Comparison of ENCODE assay signal across 1 cellular context in the genomic region with DNA sequence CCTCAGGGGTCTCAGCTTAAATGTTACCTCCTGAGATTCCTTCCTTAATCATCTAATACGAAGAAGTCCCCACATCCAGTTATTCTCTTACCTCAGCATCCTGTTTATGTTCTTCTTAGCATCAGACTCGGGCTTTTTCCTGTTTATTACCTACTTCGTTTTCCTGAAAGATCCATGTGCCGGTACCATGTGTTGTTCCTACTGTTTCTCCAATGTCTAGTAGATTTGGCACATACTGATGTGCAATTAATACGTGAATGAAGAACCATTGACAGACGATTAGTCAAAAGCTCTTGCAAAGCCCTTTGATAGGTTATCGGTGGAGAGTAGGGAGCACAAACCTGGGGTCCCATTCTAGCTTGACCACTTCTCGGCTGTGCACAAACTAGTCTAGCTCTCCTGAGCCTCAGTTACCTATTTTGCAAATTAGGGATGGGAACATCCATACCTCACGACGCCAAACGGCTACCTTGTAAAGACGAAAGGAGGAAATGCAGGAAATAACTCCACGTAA.
TF ChIP-seq lines count a peak whose summit lies in the region.

No MANE protein-coding gene starts in this region.

TF ChIP-seq in K562, 482 proteins besides CTCF, POLR2A, EP300 and RAD21 (continued from another document):
- TF ChIP-seq, protein P1, sequence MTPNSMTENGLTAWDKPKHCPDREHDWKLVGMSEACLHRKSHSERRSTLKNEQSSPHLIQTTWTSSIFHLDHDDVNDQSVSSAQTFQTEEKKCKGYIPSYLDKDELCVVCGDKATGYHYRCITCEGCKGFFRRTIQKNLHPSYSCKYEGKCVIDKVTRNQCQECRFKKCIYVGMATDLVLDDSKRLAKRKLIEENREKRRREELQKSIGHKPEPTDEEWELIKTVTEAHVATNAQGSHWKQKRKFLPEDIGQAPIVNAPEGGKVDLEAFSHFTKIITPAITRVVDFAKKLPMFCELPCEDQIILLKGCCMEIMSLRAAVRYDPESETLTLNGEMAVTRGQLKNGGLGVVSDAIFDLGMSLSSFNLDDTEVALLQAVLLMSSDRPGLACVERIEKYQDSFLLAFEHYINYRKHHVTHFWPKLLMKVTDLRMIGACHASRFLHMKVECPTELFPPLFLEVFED (CRISPR knock-in tag; conservative IDR thresholded peaks at IDR 0.05): no peak
- TF ChIP-seq, protein P2, sequence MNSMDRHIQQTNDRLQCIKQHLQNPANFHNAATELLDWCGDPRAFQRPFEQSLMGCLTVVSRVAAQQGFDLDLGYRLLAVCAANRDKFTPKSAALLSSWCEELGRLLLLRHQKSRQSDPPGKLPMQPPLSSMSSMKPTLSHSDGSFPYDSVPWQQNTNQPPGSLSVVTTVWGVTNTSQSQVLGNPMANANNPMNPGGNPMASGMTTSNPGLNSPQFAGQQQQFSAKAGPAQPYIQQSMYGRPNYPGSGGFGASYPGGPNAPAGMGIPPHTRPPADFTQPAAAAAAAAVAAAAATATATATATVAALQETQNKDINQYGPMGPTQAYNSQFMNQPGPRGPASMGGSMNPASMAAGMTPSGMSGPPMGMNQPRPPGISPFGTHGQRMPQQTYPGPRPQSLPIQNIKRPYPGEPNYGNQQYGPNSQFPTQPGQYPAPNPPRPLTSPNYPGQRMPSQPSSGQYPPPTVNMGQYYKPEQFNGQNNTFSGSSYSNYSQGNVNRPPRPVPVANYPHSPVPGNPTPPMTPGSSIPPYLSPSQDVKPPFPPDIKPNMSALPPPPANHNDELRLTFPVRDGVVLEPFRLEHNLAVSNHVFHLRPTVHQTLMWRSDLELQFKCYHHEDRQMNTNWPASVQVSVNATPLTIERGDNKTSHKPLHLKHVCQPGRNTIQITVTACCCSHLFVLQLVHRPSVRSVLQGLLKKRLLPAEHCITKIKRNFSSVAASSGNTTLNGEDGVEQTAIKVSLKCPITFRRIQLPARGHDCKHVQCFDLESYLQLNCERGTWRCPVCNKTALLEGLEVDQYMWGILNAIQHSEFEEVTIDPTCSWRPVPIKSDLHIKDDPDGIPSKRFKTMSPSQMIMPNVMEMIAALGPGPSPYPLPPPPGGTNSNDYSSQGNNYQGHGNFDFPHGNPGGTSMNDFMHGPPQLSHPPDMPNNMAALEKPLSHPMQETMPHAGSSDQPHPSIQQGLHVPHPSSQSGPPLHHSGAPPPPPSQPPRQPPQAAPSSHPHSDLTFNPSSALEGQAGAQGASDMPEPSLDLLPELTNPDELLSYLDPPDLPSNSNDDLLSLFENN (IDR thresholded peaks at IDR 0.05; ENCODE audit: low read depth in 2 of 2, low read length in 2 of 2): 0 out of 4 replicates have a peak, but pooled peaks of 1 of the 2 experiments have one; percentile 2
- TF ChIP-seq SMAD4 (CRISPR knock-in tag; conservative IDR thresholded peaks at IDR 0.05) (no peak), SRF (CRISPR knock-in tag; IDR thresholded peaks at IDR 0.05) (0 out of 4 replicates have a peak, but pooled peaks of 1 of the 2 experiments have one; percentile 29), ELF4 (CRISPR knock-in tag; IDR thresholded peaks at IDR 0.05) (no peak), POLR3G (IDR thresholded peaks at IDR 0.05; ENCODE audit: extremely low read depth, insufficient read length, insufficient replicate concordance) (no peak)
